ENCODE assay signal across 8 cellular contexts in genomic region chr10:97292097-97292861, GRCh38. TPM values are rescaled to one million over a fixed set of nuclear protein-coding genes. Genes with fewer than 3 reads are reported as not detected.
DNase-seq lines count a peak whose midpoint lies in the region; ATAC-seq and TF ChIP-seq lines count a peak whose summit lies in the region.

ARHGAP19 (minus strand) TSS chr10:97292637; CDS start chr10:97292627, 10 bp downstream.

- peaks cover 0 to 11% (median 3%) of the 10 kb centered on the region in 9 donors for H3K36me3 ChIP-seq in heart right ventricle
- peaks cover 3% of the 10 kb centered on the region for H3K36me3 ChIP-seq in upper lobe of right lung

- H3K27me3 ChIP-seq in heart right ventricle (no peaks in the 10 kb centered on the region), upper lobe of right lung (no peaks in the 10 kb centered on the region)

- intact Hi-C loops in T-helper 1 cell treated with Interleukin-12 subunit alpha and Interleukin-12 subunit beta and Interleukin-4 antibody, amounts not matched to agents 30 ng/mL and 1 ng/mL, for 36 hours (cut with micrococcal nuclease): loop anchor here (1.0 to 10.0 kb wide), 12 partner anchors 27 to 1637 kb away; partner anchors contain the start of genes ALDH18A1, EXOSC1, FRAT1 and FRAT2
- intact Hi-C loops in heart right ventricle (cut with DNase I) (loop anchor here in 6 of 10 donors (1.0 to 5.0 kb wide), 4 partner anchors 35 to 45 kb away; partner anchors contain the start of gene FRAT2 (in 3 of the 6)), posterior cingulate gyrus (cut with DNase I) (loop anchor here (2.0 to 5.0 kb wide), 2 partner anchors 27 to 40 kb away; partner anchors contain the start of genes FRAT1 and FRAT2), upper lobe of right lung (cut with DNase I) (no loop called here)

- H3K4me3 ChIP-seq in heart right ventricle (peak within 1 kb of the TSS; percentile 57 to 97 (median 90)), upper lobe of right lung (peak within 1 kb of the TSS; percentile 89)

- in situ Hi-C loops in GM13976 (cut with MboI; ENCODE audit: low sequenced_read_pairs, unreplicated experiment): no loop called here

- H3K4me1 ChIP-seq in heart right ventricle (peaks cover 0 to 14% (median 9%) of the 10 kb centered on the region in 9 donors), upper lobe of right lung (peaks cover 6% of the 10 kb centered on the region)

- peak; percentile 96 for ATAC-seq in HG02870 (IDR thresholded peaks at IDR 0.05; ENCODE audit: unreplicated experiment)
- peak; percentile 99 to 100 (median 100) for ATAC-seq in heart right ventricle
- peak; percentile 99 for ATAC-seq in upper lobe of right lung

- WGBS in heart right ventricle, 2 donors: 0% methylated on average over 55 of the region's 55 CpGs

- H3K27ac ChIP-seq in heart right ventricle (peak within 1 kb of the TSS; percentile 73 to 97 (median 94)), upper lobe of right lung (peak within 1 kb of the TSS; percentile 98)

- no peak for TF ChIP-seq CTCF in GM13976 (IDR thresholded peaks at IDR 0.05; ENCODE audit: borderline replicate concordance, control extremely low read depth, extremely low read depth, insufficient read depth, missing control alignments)
- TF ChIP-seq CTCF in heart right ventricle (IDR thresholded peaks at IDR 0.05): peak in 3 of 9 donors; percentile 18 to 33 (median 22)
- peak; percentile 18 for TF ChIP-seq CTCF in upper lobe of right lung (IDR thresholded peaks at IDR 0.05)

- H3K9me3 ChIP-seq in heart right ventricle: no peaks in the 10 kb centered on the region
- H3K9me3 ChIP-seq in upper lobe of right lung: no peaks in the 10 kb centered on the region

- DNase-seq in GM13976 (ENCODE audit: low spot score) (peak; percentile 94), NCI-H146 treated with DMSO at 0.1 percent for 48 hours (lab: John Stamatoyannopoulos, UW; ENCODE audit: unreplicated experiment) (peak; percentile 98), amniotic stem cell (lab: John Stamatoyannopoulos, UW) (peak; percentile 99), heart right ventricle (peak; percentile 89 to 98), posterior cingulate gyrus (peak; percentile 87 to 99 (median 92)), upper lobe of right lung (peak; percentile 93)

RNA-seq across cellular contexts. Expression of gene ARHGAP19, which starts in this region (rescaled TPM):
- total RNA-seq in T-helper 1 cell treated with Interleukin-12 subunit alpha and Interleukin-12 subunit beta and Interleukin-4 antibody, amounts not matched to agents 30 ng/mL and 1 ng/mL, for 36 hours: 31.1 and 34.8 TPM in 2 replicates
- total RNA-seq in heart right ventricle (1 to 10 TPM; 2.3 to 6.2 (median 3.6) TPM), upper lobe of right lung (14.0 TPM)
- polyA plus RNA-seq in heart right ventricle: 1 to 10 TPM; 1.5 to 1.7 TPM

Comparison
In these comparisons a context has a peak if more than half of its experiments do, and no peak if none do; other contexts are left out.
1. Peak in every context shown above with its lines: DNase-seq, ATAC-seq, H3K4me3 ChIP-seq and H3K27ac ChIP-seq.